Comparison of ENCODE assay signal across 1 cellular context in the genomic region with DNA sequence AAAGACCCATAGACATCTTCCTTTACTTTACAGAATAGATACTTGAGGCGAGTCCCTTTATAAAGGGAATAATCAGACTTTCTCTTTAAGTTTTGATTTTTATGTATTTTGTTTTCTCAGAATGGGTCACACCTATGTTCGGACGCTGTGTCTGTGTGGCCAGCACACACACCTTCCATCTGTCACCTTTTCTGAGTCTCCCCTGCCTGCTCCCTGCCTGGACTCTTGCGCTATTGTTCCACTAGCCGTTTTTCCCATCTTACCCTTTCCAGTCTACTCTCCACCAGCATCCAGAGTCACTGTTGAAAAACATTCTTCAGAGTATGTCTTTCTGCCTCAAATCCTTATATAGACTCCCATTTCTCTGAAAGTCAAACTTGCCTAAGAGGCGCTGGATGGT.
TF ChIP-seq lines count a peak whose summit lies in the region.

No MANE protein-coding gene starts in this region.

TF ChIP-seq in WTC11, 78 proteins besides CTCF, POLR2A, EP300 and RAD21 (continued from another document):
- TF ChIP-seq, protein P1, sequence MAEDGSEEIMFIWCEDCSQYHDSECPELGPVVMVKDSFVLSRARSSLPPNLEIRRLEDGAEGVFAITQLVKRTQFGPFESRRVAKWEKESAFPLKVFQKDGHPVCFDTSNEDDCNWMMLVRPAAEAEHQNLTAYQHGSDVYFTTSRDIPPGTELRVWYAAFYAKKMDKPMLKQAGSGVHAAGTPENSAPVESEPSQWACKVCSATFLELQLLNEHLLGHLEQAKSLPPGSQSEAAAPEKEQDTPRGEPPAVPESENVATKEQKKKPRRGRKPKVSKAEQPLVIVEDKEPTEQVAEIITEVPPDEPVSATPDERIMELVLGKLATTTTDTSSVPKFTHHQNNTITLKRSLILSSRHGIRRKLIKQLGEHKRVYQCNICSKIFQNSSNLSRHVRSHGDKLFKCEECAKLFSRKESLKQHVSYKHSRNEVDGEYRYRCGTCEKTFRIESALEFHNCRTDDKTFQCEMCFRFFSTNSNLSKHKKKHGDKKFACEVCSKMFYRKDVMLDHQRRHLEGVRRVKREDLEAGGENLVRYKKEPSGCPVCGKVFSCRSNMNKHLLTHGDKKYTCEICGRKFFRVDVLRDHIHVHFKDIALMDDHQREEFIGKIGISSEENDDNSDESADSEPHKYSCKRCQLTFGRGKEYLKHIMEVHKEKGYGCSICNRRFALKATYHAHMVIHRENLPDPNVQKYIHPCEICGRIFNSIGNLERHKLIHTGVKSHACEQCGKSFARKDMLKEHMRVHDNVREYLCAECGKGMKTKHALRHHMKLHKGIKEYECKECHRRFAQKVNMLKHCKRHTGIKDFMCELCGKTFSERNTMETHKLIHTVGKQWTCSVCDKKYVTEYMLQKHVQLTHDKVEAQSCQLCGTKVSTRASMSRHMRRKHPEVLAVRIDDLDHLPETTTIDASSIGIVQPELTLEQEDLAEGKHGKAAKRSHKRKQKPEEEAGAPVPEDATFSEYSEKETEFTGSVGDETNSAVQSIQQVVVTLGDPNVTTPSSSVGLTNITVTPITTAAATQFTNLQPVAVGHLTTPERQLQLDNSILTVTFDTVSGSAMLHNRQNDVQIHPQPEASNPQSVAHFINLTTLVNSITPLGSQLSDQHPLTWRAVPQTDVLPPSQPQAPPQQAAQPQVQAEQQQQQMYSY (CRISPR knock-in tag; IDR thresholded peaks at IDR 0.05): 0 out of 2 replicates have a peak, but pooled peaks have one; percentile 13
